Comparison of ENCODE assay signal across 6 cellular contexts in the genomic region with DNA sequence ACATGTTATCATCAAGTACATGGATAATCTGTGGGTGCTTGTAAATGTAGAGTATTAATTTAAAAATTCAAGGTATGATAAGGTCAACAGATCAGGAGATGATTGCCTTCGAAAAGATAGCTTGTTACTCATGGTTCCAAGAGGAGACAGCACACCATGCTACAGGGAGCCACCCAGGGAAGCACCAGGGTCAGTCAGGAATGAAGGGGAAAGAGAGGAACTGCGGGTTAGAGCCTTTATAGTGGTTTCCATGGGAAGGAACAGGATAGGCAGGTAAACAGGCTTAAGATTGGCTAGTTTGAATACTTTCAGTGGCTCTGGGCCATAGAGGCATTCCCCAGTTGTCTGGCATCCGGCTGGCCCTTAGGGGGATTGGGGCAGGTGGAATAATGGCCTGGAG.
"Had no signal": no experiment of that assay in that cellular context is flagged by ENCODE, and none has a peak within 500 bp of the region (broad histone marks: within the 10 kb centered on the region; RNA-seq: fewer than 3 reads in every experiment).

No MANE protein-coding gene starts in this region.

- H3K27ac ChIP-seq: HL-60 had no signal

- H3K27me3 Mint-ChIP-seq: IgD-negative memory B cell had no signal

- H3K4me3 ChIP-seq: K562 had no signal

- H3K4me3 Mint-ChIP-seq: IgD-negative memory B cell had no signal

- H3K36me3 Mint-ChIP-seq: IgD-negative memory B cell had no signal

- H3K4me1 Mint-ChIP-seq: IgD-negative memory B cell had no signal

- ATAC-seq: HepG2, K562 had no signal

- DNase-seq: IMR-90, KBM-7 had no signal
